Comparison of ENCODE assay signal across 1 cellular context in the genomic region with DNA sequence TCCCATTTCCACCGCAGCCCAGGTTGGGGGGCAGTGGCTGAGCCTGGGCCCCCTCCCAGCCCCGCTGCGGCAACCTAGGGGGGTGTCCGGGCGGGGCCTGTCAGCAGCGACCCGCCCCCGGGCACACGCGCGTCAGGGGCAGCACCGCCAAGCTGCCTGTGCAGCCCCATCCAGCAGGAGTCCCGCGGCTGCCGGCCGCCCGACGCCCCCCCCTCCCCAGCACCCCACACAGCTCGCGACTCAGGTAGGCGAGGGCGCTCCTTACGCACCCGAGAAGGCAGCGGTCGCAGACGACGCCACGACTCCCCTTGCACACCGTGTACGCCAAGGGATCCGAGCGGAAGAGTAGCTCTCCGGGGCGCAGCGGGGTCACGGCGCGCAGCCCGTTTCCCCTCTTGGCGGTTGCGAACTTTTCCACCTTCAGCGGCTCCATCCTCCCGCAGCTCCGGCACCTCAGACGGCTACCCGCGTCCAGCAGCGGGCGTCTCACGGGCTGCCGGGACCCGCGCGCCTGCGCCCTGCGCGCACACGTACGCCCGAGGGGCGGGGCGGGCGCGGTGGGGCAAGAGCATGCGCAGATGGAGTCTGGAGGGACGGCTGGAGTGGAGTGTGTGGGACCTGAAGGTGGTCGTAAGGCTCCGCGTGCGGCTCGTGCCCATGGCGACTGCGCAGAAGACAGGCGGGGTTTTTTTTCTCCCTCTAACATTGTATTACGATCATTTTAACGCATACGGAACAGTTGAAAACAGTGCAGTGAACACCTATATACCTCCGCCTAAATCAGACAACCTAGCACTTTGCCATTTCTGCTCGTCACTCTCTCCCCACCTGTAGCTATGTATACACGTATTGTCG.
A peak's percentile ranks its signal among the peaks of the same experiment; 100 is the strongest.
TF ChIP-seq lines count a peak whose summit lies in the region.

A gene (minus strand): TSS at position 495 of the 855 bp plus-strand sequence.

TF ChIP-seq in GM12878, 131 proteins besides CTCF, POLR2A, EP300 and RAD21 (continued from another document and continues in another):
- TF ChIP-seq, protein P1, sequence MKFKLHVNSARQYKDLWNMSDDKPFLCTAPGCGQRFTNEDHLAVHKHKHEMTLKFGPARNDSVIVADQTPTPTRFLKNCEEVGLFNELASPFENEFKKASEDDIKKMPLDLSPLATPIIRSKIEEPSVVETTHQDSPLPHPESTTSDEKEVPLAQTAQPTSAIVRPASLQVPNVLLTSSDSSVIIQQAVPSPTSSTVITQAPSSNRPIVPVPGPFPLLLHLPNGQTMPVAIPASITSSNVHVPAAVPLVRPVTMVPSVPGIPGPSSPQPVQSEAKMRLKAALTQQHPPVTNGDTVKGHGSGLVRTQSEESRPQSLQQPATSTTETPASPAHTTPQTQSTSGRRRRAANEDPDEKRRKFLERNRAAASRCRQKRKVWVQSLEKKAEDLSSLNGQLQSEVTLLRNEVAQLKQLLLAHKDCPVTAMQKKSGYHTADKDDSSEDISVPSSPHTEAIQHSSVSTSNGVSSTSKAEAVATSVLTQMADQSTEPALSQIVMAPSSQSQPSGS (IDR thresholded peaks at IDR 0.05; ENCODE audit: low read length): no peak
- TF ChIP-seq FOS (IDR thresholded peaks at IDR 0.05; ENCODE audit: borderline replicate concordance, extremely low read depth, insufficient read length): no peak
- TF ChIP-seq, protein P2, sequence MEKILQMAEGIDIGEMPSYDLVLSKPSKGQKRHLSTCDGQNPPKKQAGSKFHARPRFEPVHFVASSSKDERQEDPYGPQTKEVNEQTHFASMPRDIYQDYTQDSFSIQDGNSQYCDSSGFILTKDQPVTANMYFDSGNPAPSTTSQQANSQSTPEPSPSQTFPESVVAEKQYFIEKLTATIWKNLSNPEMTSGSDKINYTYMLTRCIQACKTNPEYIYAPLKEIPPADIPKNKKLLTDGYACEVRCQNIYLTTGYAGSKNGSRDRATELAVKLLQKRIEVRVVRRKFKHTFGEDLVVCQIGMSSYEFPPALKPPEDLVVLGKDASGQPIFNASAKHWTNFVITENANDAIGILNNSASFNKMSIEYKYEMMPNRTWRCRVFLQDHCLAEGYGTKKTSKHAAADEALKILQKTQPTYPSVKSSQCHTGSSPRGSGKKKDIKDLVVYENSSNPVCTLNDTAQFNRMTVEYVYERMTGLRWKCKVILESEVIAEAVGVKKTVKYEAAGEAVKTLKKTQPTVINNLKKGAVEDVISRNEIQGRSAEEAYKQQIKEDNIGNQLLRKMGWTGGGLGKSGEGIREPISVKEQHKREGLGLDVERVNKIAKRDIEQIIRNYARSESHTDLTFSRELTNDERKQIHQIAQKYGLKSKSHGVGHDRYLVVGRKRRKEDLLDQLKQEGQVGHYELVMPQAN (conservative IDR thresholded peaks at IDR 0.05): peak; percentile 20; the same call in 1 of the 2 replicates
- TF ChIP-seq SMAD1 (IDR thresholded peaks at IDR 0.05; ENCODE audit: low read depth, partially characterized antibody): no peak
- TF ChIP-seq CREM (IDR thresholded peaks at IDR 0.05; ENCODE audit: low read depth): peak; percentile 13; the same call in 1 of the 2 replicates
- TF ChIP-seq TARDBP (IDR thresholded peaks at IDR 0.05; ENCODE audit: borderline replicate concordance): no peak
- TF ChIP-seq, protein P3, sequence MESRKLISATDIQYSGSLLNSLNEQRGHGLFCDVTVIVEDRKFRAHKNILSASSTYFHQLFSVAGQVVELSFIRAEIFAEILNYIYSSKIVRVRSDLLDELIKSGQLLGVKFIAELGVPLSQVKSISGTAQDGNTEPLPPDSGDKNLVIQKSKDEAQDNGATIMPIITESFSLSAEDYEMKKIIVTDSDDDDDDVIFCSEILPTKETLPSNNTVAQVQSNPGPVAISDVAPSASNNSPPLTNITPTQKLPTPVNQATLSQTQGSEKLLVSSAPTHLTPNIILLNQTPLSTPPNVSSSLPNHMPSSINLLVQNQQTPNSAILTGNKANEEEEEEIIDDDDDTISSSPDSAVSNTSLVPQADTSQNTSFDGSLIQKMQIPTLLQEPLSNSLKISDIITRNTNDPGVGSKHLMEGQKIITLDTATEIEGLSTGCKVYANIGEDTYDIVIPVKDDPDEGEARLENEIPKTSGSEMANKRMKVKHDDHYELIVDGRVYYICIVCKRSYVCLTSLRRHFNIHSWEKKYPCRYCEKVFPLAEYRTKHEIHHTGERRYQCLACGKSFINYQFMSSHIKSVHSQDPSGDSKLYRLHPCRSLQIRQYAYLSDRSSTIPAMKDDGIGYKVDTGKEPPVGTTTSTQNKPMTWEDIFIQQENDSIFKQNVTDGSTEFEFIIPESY (IDR thresholded peaks at IDR 0.05): no peak
- no peak for TF ChIP-seq ZNF207 (IDR thresholded peaks at IDR 0.05; ENCODE audit: borderline replicate concordance)
- TF ChIP-seq MXI1 (IDR thresholded peaks at IDR 0.05; ENCODE audit: low read depth, low read length): no peak
- no peak for TF ChIP-seq ASH2L (IDR thresholded peaks at IDR 0.05; ENCODE audit: borderline replicate concordance, low read depth)
- no peak for TF ChIP-seq YY1 (IDR thresholded peaks at IDR 0.05; ENCODE audit: low read depth, low read length)
- TF ChIP-seq, protein P4, sequence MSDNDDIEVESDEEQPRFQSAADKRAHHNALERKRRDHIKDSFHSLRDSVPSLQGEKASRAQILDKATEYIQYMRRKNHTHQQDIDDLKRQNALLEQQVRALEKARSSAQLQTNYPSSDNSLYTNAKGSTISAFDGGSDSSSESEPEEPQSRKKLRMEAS (IDR thresholded peaks at IDR 0.05; ENCODE audit: low read depth, low read length): no peak; the same call in 1 of the 2 replicates
- TF ChIP-seq IKZF1 (conservative IDR thresholded peaks at IDR 0.05): peak; percentile 95
- no peak for TF ChIP-seq CBX5 (IDR thresholded peaks at IDR 0.05; ENCODE audit: low read depth)
- no peak for TF ChIP-seq DPF2 (IDR thresholded peaks at IDR 0.05)
- TF ChIP-seq, protein P5, sequence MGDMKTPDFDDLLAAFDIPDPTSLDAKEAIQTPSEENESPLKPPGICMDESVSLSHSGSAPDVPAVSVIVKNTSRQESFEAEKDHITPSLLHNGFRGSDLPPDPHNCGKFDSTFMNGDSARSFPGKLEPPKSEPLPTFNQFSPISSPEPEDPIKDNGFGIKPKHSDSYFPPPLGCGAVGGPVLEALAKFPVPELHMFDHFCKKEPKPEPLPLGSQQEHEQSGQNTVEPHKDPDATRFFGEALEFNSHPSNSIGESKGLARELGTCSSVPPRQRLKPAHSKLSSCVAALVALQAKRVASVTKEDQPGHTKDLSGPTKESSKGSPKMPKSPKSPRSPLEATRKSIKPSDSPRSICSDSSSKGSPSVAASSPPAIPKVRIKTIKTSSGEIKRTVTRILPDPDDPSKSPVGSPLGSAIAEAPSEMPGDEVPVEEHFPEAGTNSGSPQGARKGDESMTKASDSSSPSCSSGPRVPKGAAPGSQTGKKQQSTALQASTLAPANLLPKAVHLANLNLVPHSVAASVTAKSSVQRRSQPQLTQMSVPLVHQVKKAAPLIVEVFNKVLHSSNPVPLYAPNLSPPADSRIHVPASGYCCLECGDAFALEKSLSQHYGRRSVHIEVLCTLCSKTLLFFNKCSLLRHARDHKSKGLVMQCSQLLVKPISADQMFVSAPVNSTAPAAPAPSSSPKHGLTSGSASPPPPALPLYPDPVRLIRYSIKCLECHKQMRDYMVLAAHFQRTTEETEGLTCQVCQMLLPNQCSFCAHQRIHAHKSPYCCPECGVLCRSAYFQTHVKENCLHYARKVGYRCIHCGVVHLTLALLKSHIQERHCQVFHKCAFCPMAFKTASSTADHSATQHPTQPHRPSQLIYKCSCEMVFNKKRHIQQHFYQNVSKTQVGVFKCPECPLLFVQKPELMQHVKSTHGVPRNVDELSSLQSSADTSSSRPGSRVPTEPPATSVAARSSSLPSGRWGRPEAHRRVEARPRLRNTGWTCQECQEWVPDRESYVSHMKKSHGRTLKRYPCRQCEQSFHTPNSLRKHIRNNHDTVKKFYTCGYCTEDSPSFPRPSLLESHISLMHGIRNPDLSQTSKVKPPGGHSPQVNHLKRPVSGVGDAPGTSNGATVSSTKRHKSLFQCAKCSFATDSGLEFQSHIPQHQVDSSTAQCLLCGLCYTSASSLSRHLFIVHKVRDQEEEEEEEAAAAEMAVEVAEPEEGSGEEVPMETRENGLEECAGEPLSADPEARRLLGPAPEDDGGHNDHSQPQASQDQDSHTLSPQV (IDR thresholded peaks at IDR 0.05): no peak
- TF ChIP-seq HDAC6 (IDR thresholded peaks at IDR 0.05; ENCODE audit: unreplicated experiment): no peak
- TF ChIP-seq, protein P6, sequence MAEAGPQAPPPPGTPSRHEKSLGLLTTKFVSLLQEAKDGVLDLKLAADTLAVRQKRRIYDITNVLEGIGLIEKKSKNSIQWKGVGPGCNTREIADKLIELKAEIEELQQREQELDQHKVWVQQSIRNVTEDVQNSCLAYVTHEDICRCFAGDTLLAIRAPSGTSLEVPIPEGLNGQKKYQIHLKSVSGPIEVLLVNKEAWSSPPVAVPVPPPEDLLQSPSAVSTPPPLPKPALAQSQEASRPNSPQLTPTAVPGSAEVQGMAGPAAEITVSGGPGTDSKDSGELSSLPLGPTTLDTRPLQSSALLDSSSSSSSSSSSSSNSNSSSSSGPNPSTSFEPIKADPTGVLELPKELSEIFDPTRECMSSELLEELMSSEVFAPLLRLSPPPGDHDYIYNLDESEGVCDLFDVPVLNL (IDR thresholded peaks at IDR 0.05; ENCODE audit: low read depth, low read length): no peak
- no peak for TF ChIP-seq JUND (IDR thresholded peaks at IDR 0.05; ENCODE audit: low read depth, low read length)
- 0 out of 3 replicates have a peak, but pooled peaks have one; percentile 30 for TF ChIP-seq POU2F2 (IDR thresholded peaks at IDR 0.05; ENCODE audit: borderline replicate concordance, low read depth, low read length)
- no peak for TF ChIP-seq SIX5 (IDR thresholded peaks at IDR 0.05; ENCODE audit: low read depth, low read length, severe bottlenecking)
- TF ChIP-seq, protein P7, sequence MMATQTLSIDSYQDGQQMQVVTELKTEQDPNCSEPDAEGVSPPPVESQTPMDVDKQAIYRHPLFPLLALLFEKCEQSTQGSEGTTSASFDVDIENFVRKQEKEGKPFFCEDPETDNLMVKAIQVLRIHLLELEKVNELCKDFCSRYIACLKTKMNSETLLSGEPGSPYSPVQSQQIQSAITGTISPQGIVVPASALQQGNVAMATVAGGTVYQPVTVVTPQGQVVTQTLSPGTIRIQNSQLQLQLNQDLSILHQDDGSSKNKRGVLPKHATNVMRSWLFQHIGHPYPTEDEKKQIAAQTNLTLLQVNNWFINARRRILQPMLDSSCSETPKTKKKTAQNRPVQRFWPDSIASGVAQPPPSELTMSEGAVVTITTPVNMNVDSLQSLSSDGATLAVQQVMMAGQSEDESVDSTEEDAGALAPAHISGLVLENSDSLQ (IDR thresholded peaks at IDR 0.05): no peak
- TF ChIP-seq, protein P8, sequence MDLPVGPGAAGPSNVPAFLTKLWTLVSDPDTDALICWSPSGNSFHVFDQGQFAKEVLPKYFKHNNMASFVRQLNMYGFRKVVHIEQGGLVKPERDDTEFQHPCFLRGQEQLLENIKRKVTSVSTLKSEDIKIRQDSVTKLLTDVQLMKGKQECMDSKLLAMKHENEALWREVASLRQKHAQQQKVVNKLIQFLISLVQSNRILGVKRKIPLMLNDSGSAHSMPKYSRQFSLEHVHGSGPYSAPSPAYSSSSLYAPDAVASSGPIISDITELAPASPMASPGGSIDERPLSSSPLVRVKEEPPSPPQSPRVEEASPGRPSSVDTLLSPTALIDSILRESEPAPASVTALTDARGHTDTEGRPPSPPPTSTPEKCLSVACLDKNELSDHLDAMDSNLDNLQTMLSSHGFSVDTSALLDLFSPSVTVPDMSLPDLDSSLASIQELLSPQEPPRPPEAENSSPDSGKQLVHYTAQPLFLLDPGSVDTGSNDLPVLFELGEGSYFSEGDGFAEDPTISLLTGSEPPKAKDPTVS (IDR thresholded peaks at IDR 0.05; ENCODE audit: low read depth, low read length): no peak
- TF ChIP-seq WRNIP1 (IDR thresholded peaks at IDR 0.05; ENCODE audit: borderline replicate concordance, low read depth, low read length): no peak
- TF ChIP-seq, protein P9, sequence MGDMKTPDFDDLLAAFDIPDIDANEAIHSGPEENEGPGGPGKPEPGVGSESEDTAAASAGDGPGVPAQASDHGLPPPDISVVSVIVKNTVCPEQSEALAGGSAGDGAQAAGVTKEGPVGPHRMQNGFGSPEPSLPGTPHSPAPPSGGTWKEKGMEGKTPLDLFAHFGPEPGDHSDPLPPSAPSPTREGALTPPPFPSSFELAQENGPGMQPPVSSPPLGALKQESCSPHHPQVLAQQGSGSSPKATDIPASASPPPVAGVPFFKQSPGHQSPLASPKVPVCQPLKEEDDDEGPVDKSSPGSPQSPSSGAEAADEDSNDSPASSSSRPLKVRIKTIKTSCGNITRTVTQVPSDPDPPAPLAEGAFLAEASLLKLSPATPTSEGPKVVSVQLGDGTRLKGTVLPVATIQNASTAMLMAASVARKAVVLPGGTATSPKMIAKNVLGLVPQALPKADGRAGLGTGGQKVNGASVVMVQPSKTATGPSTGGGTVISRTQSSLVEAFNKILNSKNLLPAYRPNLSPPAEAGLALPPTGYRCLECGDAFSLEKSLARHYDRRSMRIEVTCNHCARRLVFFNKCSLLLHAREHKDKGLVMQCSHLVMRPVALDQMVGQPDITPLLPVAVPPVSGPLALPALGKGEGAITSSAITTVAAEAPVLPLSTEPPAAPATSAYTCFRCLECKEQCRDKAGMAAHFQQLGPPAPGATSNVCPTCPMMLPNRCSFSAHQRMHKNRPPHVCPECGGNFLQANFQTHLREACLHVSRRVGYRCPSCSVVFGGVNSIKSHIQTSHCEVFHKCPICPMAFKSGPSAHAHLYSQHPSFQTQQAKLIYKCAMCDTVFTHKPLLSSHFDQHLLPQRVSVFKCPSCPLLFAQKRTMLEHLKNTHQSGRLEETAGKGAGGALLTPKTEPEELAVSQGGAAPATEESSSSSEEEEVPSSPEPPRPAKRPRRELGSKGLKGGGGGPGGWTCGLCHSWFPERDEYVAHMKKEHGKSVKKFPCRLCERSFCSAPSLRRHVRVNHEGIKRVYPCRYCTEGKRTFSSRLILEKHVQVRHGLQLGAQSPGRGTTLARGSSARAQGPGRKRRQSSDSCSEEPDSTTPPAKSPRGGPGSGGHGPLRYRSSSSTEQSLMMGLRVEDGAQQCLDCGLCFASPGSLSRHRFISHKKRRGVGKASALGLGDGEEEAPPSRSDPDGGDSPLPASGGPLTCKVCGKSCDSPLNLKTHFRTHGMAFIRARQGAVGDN (IDR thresholded peaks at IDR 0.05): peak; percentile 58
- no peak for TF ChIP-seq ATF7 (IDR thresholded peaks at IDR 0.05; ENCODE audit: low read depth)
- TF ChIP-seq ZNF24 (IDR thresholded peaks at IDR 0.05): no peak
- TF ChIP-seq RCOR1 (conservative IDR thresholded peaks at IDR 0.05; ENCODE audit: low read depth, low read length): no peak
- TF ChIP-seq NFYA (IDR thresholded peaks at IDR 0.05; ENCODE audit: borderline replicate concordance, low read depth, low read length): no peak
- TF ChIP-seq CHD2 (IDR thresholded peaks at IDR 0.05; ENCODE audit: borderline replicate concordance, low read depth, low read length): no peak
- no peak for TF ChIP-seq HDGF (IDR thresholded peaks at IDR 0.05)
- TF ChIP-seq, protein P10, sequence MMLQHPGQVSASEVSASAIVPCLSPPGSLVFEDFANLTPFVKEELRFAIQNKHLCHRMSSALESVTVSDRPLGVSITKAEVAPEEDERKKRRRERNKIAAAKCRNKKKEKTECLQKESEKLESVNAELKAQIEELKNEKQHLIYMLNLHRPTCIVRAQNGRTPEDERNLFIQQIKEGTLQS (IDR thresholded peaks at IDR 0.05; ENCODE audit: borderline replicate concordance, extremely low read depth, low read depth, low read length): no peak
- TF ChIP-seq, protein P11, sequence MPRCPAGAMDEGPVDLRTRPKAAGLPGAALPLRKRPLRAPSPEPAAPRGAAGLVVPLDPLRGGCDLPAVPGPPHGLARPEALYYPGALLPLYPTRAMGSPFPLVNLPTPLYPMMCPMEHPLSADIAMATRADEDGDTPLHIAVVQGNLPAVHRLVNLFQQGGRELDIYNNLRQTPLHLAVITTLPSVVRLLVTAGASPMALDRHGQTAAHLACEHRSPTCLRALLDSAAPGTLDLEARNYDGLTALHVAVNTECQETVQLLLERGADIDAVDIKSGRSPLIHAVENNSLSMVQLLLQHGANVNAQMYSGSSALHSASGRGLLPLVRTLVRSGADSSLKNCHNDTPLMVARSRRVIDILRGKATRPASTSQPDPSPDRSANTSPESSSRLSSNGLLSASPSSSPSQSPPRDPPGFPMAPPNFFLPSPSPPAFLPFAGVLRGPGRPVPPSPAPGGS (IDR thresholded peaks at IDR 0.05; ENCODE audit: borderline replicate concordance, insufficient read depth, low read depth, low read length, poor library complexity, severe bottlenecking): no peak
